Comparison of ENCODE assay signal across 19 cellular contexts in genomic region chr3:78589242-78589641, GRCh38.
DNase-seq lines count a peak whose midpoint lies in the region; ATAC-seq, FAIRE-seq and TF ChIP-seq lines count a peak whose summit lies in the region.
"Had no signal": no experiment of that assay in that cellular context is flagged by ENCODE, and none has a peak within 500 bp of the region (broad histone marks: within the 10 kb centered on the region; RNA-seq: fewer than 3 reads in every experiment).

No MANE protein-coding gene starts in this region.

- H3K79me1 ChIP-seq in H1 (ENCODE audit: low read depth, low read length), result no peaks in the 10 kb centered on the region
- H3K79me1 ChIP-seq in mesendoderm (ENCODE audit: low read length), result no peaks in the 10 kb centered on the region
- H3K79me1 ChIP-seq in neuronal stem cell (ENCODE audit: low read depth, low read length), result no peaks in the 10 kb centered on the region

- H3K79me2 ChIP-seq in H1 (ENCODE audit: control insufficient read depth in 1 of 2, insufficient read depth in 2 of 2, low read length in 2 of 2) (no peaks in the 10 kb centered on the region), mesendoderm (ENCODE audit: control insufficient read depth, insufficient read depth, low read length) (no peaks in the 10 kb centered on the region)

- no peak overlapping the region for H3K14ac ChIP-seq in H1 (ENCODE audit: insufficient read length)
- H3K14ac ChIP-seq in neuronal stem cell (ENCODE audit: low read length), result no peak overlapping the region

- no peaks in the 10 kb centered on the region for H3K27me3 Mint-ChIP-seq in CD8-positive, alpha-beta memory T cell
- H3K27me3 Mint-ChIP-seq: CD4-positive, alpha-beta T cell had no signal

- H3K4me1 ChIP-seq in H1 (replicated peaks in 1 of 4; ENCODE audit: control insufficient read depth in 3 of 4, insufficient read depth in 4 of 4, low read length in 3 of 4) (peaks cover 0 to 10% (median 1%) of the 10 kb centered on the region in 4 experiments; a peak in 3 of 7 replicates), mesendoderm (ENCODE audit: control insufficient read depth, low read depth, low read length) (no peaks in the 10 kb centered on the region), neuronal stem cell (ENCODE audit: control insufficient read depth in 2 of 2, insufficient read depth in 1 of 2, low read depth in 1 of 2, low read length in 2 of 2) (peaks cover 4 to 8% of the 10 kb centered on the region in 2 donors)
- H3K4me1 ChIP-seq in CD8-positive, alpha-beta memory T cell (ENCODE audit: insufficient read depth, low read length), result no peaks in the 10 kb centered on the region
- H3K4me1 ChIP-seq: A549 had no signal

- CTCF ChIA-PET in H1 (lab: Charles Lee; ENCODE audit: partially characterized antibody), result interaction anchor here (1.6 kb wide), 1 partner anchor 56 kb away, joined by 5 read pairs; no protein-coding TSS in a partner anchor
- CTCF ChIA-PET in CD8-positive, alpha-beta memory T cell (lab: Charles Lee), result no interaction called here

- peak; percentile 0 for DNase-seq in DMS 273 treated with DMSO at 0.1 percent for 48 hours (lab: John Stamatoyannopoulos, UW)
- DNase-seq in DMS 273 (lab: John Stamatoyannopoulos, UW; ENCODE audit: unreplicated experiment), result no peak
- no peak for DNase-seq in H1 (ENCODE audit: low read depth in 1 of 2, low spot score in 2 of 2)
- DNase-seq in mesendoderm, result no peak
- DNase-seq in neuronal stem cell (ENCODE audit: low spot score), result no peak
- DNase-seq in CD8-positive, alpha-beta memory T cell, result no peak
- no peak for DNase-seq in HUDEP-2 (lab: John Stamatoyannopoulos, UW; ENCODE audit: unreplicated experiment in 76 of 76)
- DNase-seq: AML-193; CD4-positive, alpha-beta T cell; GDM1; GOT3; KG1 had no signal

- no peak overlapping the region for H3K9ac ChIP-seq in H1 (replicated peaks in 1 of 4; ENCODE audit: extremely low read depth in 1 of 4, low read depth in 3 of 4, low read length in 3 of 4)
- no peak overlapping the region for H3K9ac ChIP-seq in mesendoderm (ENCODE audit: low read length)
- no peak overlapping the region for H3K9ac ChIP-seq in neuronal stem cell (ENCODE audit: low read depth, low read length, poor library complexity)

- H3K23me2 ChIP-seq in H1 (ENCODE audit: low read depth, low read length), result no peaks in the 10 kb centered on the region

- H3K9me3 ChIP-seq in H1 (ENCODE audit: insufficient read depth in 2 of 2, low read depth in 1 of 2, low read length in 1 of 2), result no peaks in the 10 kb centered on the region; a peak in 1 of 4 replicates
- no peaks in the 10 kb centered on the region for H3K9me3 ChIP-seq in neuronal stem cell (replicated peaks in 1 of 2; ENCODE audit: control insufficient read depth in 2 of 2, insufficient read depth in 1 of 2, low read depth in 1 of 2, low read length in 2 of 2)
- no peaks in the 10 kb centered on the region for H3K9me3 ChIP-seq in CD8-positive, alpha-beta memory T cell (ENCODE audit: low read length)
- H3K9me3 ChIP-seq: A549, HAP-1 had no signal

- no peaks in the 10 kb centered on the region; a peak in 2 of 8 replicates for H3K36me3 ChIP-seq in H1 (ENCODE audit: control insufficient read depth in 2 of 4, insufficient read depth in 4 of 4, low read length in 3 of 4)
- no peaks in the 10 kb centered on the region for H3K36me3 ChIP-seq in mesendoderm (ENCODE audit: control insufficient read depth, insufficient read depth, low read length)
- no peaks in the 10 kb centered on the region for H3K36me3 ChIP-seq in neuronal stem cell (replicated peaks in 1 of 2; ENCODE audit: control insufficient read depth in 2 of 2, insufficient read depth in 2 of 2, low read length in 2 of 2)
- no peaks in the 10 kb centered on the region for H3K36me3 ChIP-seq in CD8-positive, alpha-beta memory T cell (ENCODE audit: insufficient read depth, low read length)
- H3K36me3 ChIP-seq: HAP-1 had no signal

- H2BK120ac ChIP-seq in H1 (replicated peaks; ENCODE audit: low read depth, low read length) (no peak overlapping the region), mesendoderm (ENCODE audit: low read depth, low read length) (peak overlapping the region; percentile 73), neuronal stem cell (ENCODE audit: low read depth, low read length) (no peak overlapping the region)

- no peak overlapping the region for H4K5ac ChIP-seq in H1 (ENCODE audit: insufficient read length, low read depth, low read length)
- H4K5ac ChIP-seq in mesendoderm (ENCODE audit: low read length), result no peak overlapping the region

- H2BK15ac ChIP-seq in H1 (ENCODE audit: low read length), result no peak overlapping the region
- H2BK15ac ChIP-seq in mesendoderm (replicated peaks; ENCODE audit: low read depth), result no peak overlapping the region
- H2BK15ac ChIP-seq in neuronal stem cell (ENCODE audit: low read length), result no peak overlapping the region

- H2BK5ac ChIP-seq in H1 (ENCODE audit: low read depth, low read length) (no peak overlapping the region), mesendoderm (ENCODE audit: low read length) (no peak overlapping the region), neuronal stem cell (ENCODE audit: low read length) (no peak overlapping the region)

- H4K20me1 ChIP-seq in H1 (replicated peaks in 1 of 2; ENCODE audit: control insufficient read depth in 1 of 2, insufficient read depth in 2 of 2, low read length in 2 of 2), result no peaks in the 10 kb centered on the region

- WGBS in H1 (ENCODE audit: extremely low coverage in 1 of 2, insufficient coverage in 1 of 2, insufficient read length in 1 of 2, insufficient replicate concordance in 2 of 2, low coverage in 1 of 2, low lambda C conversion rate in 2 of 2, missing lambda C conversion rate in 1 of 2), 2 experiments, result 88% methylated on average over 2 of the region's 2 CpGs; no CpG with 5 or more reads in 1 of the 2 experiments
- WGBS in mesendoderm (ENCODE audit: extremely low coverage, insufficient coverage, low lambda C conversion rate), result no CpG with 5 or more reads among the region's 2 CpGs
- WGBS in neuronal stem cell (ENCODE audit: extremely low coverage in 2 of 2, insufficient read length in 2 of 2, insufficient replicate concordance in 1 of 2), 2 donors, result no CpG with 5 or more reads among the region's 2 CpGs

- TF ChIP-seq EP300 in H1 (IDR thresholded peaks at IDR 0.05; ENCODE audit: borderline replicate concordance in 1 of 2, low read depth in 2 of 2, low read length in 2 of 2), result no peak

- H3K27me3 ChIP-seq in H1 (replicated peaks in 1 of 4; ENCODE audit: control insufficient read depth in 3 of 4, extremely low read depth in 1 of 4, insufficient read depth in 3 of 4, low read length in 3 of 4), result no peaks in the 10 kb centered on the region
- no peaks in the 10 kb centered on the region for H3K27me3 ChIP-seq in mesendoderm (ENCODE audit: insufficient read depth, low read length, poor library complexity)
- H3K27me3 ChIP-seq in neuronal stem cell (ENCODE audit: control insufficient read depth in 3 of 3, insufficient read depth in 3 of 3, low read depth in 1 of 3, low read length in 3 of 3), result no peaks in the 10 kb centered on the region
- no peaks in the 10 kb centered on the region for H3K27me3 ChIP-seq in CD8-positive, alpha-beta memory T cell (ENCODE audit: insufficient read depth, low read length, poor library complexity, severe bottlenecking)

- no peak overlapping the region for H3K4me3 ChIP-seq in H1 (ENCODE audit: extremely low read depth in 1 of 4, insufficient read depth in 2 of 4, low read depth in 3 of 4, low read length in 4 of 4)
- H3K4me3 ChIP-seq in mesendoderm (ENCODE audit: low read length), result no peak overlapping the region
- no peak overlapping the region for H3K4me3 ChIP-seq in neuronal stem cell (ENCODE audit: low read length in 2 of 2)
- H3K4me3 ChIP-seq in CD8-positive, alpha-beta memory T cell (ENCODE audit: low read length), result no peak overlapping the region
- H3K4me3 ChIP-seq: A549, HAP-1 had no signal

- TF ChIP-seq CTCF in H1 (IDR thresholded peaks at IDR 0.05; ENCODE audit: control extremely low read depth in 1 of 3, insufficient read depth in 1 of 3, low read depth in 1 of 3, low read length in 3 of 3), result no peak

- H2BK20ac ChIP-seq in H1 (ENCODE audit: low read length), result peak overlapping the region; percentile 11; the same call in 1 of the 2 replicates

- no peak overlapping the region for H3K27ac ChIP-seq in H1 (ENCODE audit: low read depth, low read length)
- peak overlapping the region; percentile 7 for H3K27ac ChIP-seq in mesendoderm (ENCODE audit: low read depth, low read length)
- no peak overlapping the region for H3K27ac ChIP-seq in neuronal stem cell (replicated peaks; ENCODE audit: low read length)
- H3K27ac ChIP-seq in CD8-positive, alpha-beta memory T cell (ENCODE audit: low read depth, low read length), result no peak overlapping the region
- H3K27ac ChIP-seq: 22Rv1, A549, C4-2B had no signal

- H3K4me1 Mint-ChIP-seq in CD8-positive, alpha-beta memory T cell, result no peaks in the 10 kb centered on the region

- H2AFZ ChIP-seq in H1 (ENCODE audit: low read length), result peak overlapping the region; percentile 41; the same call in 1 of the 2 replicates
- peak overlapping the region; percentile 64 for H2AFZ ChIP-seq in neuronal stem cell (ENCODE audit: low read length)

- H3K4me2 ChIP-seq in H1 (ENCODE audit: insufficient read depth in 1 of 2, low read depth in 2 of 2, low read length in 2 of 2), result no peak overlapping the region
- no peak overlapping the region for H3K4me2 ChIP-seq in mesendoderm (ENCODE audit: low read length)
- no peak overlapping the region for H3K4me2 ChIP-seq in neuronal stem cell (ENCODE audit: insufficient read depth, low read length, poor library complexity, severe bottlenecking)
- H3K4me2 ChIP-seq: A549 had no signal

- no peak for TF ChIP-seq RAD21 in H1 (IDR thresholded peaks at IDR 0.05 in 1 of 2, conservative IDR thresholded peaks at IDR 0.05 in 1 of 2; ENCODE audit: low read depth in 2 of 2, low read length in 2 of 2)

- no peak overlapping the region for H3K18ac ChIP-seq in H1 (ENCODE audit: extremely low read depth, low read length)
- H3K18ac ChIP-seq in mesendoderm (ENCODE audit: low read length), result peak overlapping the region; percentile 28
- H3K18ac ChIP-seq in neuronal stem cell (ENCODE audit: low read length), result no peak overlapping the region

- H3K4ac ChIP-seq in H1 (replicated peaks; ENCODE audit: insufficient read length, low read depth, low read length) (peak overlapping the region; percentile 19), mesendoderm (ENCODE audit: low read depth, low read length) (peak overlapping the region; percentile 87), neuronal stem cell (ENCODE audit: low read length) (no peak overlapping the region)

- H4K8ac ChIP-seq in H1 (ENCODE audit: extremely low read depth, insufficient read depth, low read length), result no peak overlapping the region
- H4K8ac ChIP-seq in mesendoderm (ENCODE audit: low read depth, low read length), result peak overlapping the region; percentile 65
- no peak overlapping the region for H4K8ac ChIP-seq in neuronal stem cell (ENCODE audit: low read depth, low read length)

- H4K91ac ChIP-seq in H1 (replicated peaks; ENCODE audit: insufficient read length, low read length) (no peak overlapping the region), neuronal stem cell (ENCODE audit: low read depth, low read length, poor library complexity) (no peak overlapping the region)

- H3K23ac ChIP-seq in H1 (ENCODE audit: insufficient read length) (no peak overlapping the region), mesendoderm (ENCODE audit: low read length) (no peak overlapping the region), neuronal stem cell (ENCODE audit: low read depth, low read length, poor library complexity) (no peak overlapping the region)

- no peak overlapping the region for H2AK5ac ChIP-seq in H1 (ENCODE audit: low read depth, low read length)
- no peak overlapping the region for H2AK5ac ChIP-seq in mesendoderm (ENCODE audit: low read length)
- no peak overlapping the region for H2AK5ac ChIP-seq in neuronal stem cell (ENCODE audit: low read depth, low read length)

- no peak for ATAC-seq in GM19351 (IDR thresholded peaks at IDR 0.05; ENCODE audit: unreplicated experiment)
- ATAC-seq: A549 had no signal

- H3K36me3 Mint-ChIP-seq in CD8-positive, alpha-beta memory T cell, result no peaks in the 10 kb centered on the region

- H2BK12ac ChIP-seq in H1 (ENCODE audit: low read depth, low read length) (no peak overlapping the region), neuronal stem cell (ENCODE audit: low read length) (no peak overlapping the region)

- H3K56ac ChIP-seq in H1 (replicated peaks; ENCODE audit: insufficient read length, low read depth, low read length) (no peak overlapping the region), mesendoderm (ENCODE audit: low read length) (peak overlapping the region; percentile 31)

- no peak overlapping the region for H3K27ac Mint-ChIP-seq in CD8-positive, alpha-beta memory T cell
- H3K27ac Mint-ChIP-seq: CD4-positive, alpha-beta T cell had no signal

- H3K9me3 Mint-ChIP-seq in CD8-positive, alpha-beta memory T cell, result peaks cover 3 to 20% (median 14%) of the 10 kb centered on the region in 5 donors
- H3K9me3 Mint-ChIP-seq: CD4-positive, alpha-beta T cell had no signal

- no peak overlapping the region for H3K4me3 Mint-ChIP-seq in CD8-positive, alpha-beta memory T cell
- H3K4me3 Mint-ChIP-seq: CD4-positive, alpha-beta T cell had no signal

- POLR2A ChIA-PET in H1 (lab: Charles Lee; ENCODE audit: partially characterized antibody), result no interaction called here
- POLR2A ChIA-PET in CD8-positive, alpha-beta memory T cell (lab: Charles Lee), result no interaction called here

- FAIRE-seq in H1 (lab: Jason Lieb, UNC), result no peak
- FAIRE-seq: A549, GM12892, GM18507 had no signal

- TF ChIP-seq POLR2A in H1 (IDR thresholded peaks at IDR 0.05; ENCODE audit: control extremely low read depth in 1 of 2, low read depth in 2 of 2, low read length in 2 of 2), result no peak
